Comparison of ENCODE assay signal across 9 cellular contexts in genomic region chr16:26885674-26886073, GRCh38.
"Had no signal": no experiment of that assay in that cellular context is flagged by ENCODE, and none has a peak within 500 bp of the region (broad histone marks: within the 10 kb centered on the region; RNA-seq: fewer than 3 reads in every experiment).

No MANE protein-coding gene starts in this region.

- H3K27ac Mint-ChIP-seq: HFFc6, IgD-negative memory B cell had no signal

- H3K4me3 Mint-ChIP-seq: HFFc6, IgD-negative memory B cell had no signal

- H3K36me3 ChIP-seq: HAP-1 had no signal

- H3K9ac ChIP-seq: GM23248 had no signal

- H3K4me3 ChIP-seq: GM23248, HAP-1 had no signal

- H3K36me3 Mint-ChIP-seq: IgD-negative memory B cell had no signal

- H2AFZ ChIP-seq: GM23248 had no signal

- ATAC-seq: HCT116 had no signal

- H3K4me1 ChIP-seq: HAP-1 had no signal

- H3K9me3 Mint-ChIP-seq: HFFc6 had no signal

- H3K4me1 Mint-ChIP-seq: IgD-negative memory B cell had no signal

- DNase-seq: GM23248, GOT3, H7, HFFc6, KG1 had no signal

- H3K27ac ChIP-seq: GM23248, HL-60 had no signal
